In genomic region chr7:5524580-5525270, GRCh38 we compare ENCODE assay signal across 8 cellular contexts. TPM values are rescaled to one million over a fixed set of nuclear protein-coding genes. Genes with fewer than 3 reads are reported as not detected.
A peak's percentile ranks its signal among the peaks of the same experiment; 100 is the strongest.
DNase-seq lines count a peak whose midpoint lies in the region; ATAC-seq and TF ChIP-seq lines count a peak whose summit lies in the region.
"Not testable (repeated sequence)": the region's sequence is repeated elsewhere in the genome, so short reads cannot be mapped to it uniquely, and the experiment has no call there.

No MANE protein-coding gene starts in this region.

- TF ChIP-seq CTCF in fibroblast of mammary gland (conservative IDR thresholded peaks at IDR 0.05; ENCODE audit: control insufficient read depth, insufficient read depth, low read depth, low read length): not testable (repeated sequence)

- not testable (repeated sequence) for ATAC-seq in stimulated activated memory B cell treated with anti-CD40 and anti-IgM and Interleukin-4, amounts not matched to agents 10 μg/mL and 1 μg/mL and 100 μg/mL, for 72 hours

- H3K4me3 Mint-ChIP-seq in CD8-positive, alpha-beta memory T cell: peak overlapping the region in 4 of 7 donors; percentile 59 to 98 (median 84)
- peak overlapping the region; percentile 40 for H3K4me3 Mint-ChIP-seq in activated CD4-positive, alpha-beta memory T cell treated with anti-CD3 and anti-CD28 coated beads for 36 hours
- H3K4me3 Mint-ChIP-seq in stimulated activated memory B cell treated with anti-CD40 and anti-IgM and Interleukin-4, amounts not matched to agents 10 μg/mL and 1 μg/mL and 100 μg/mL, for 72 hours: peak overlapping the region; percentile 97

- peak in 2 of 5 donors; percentile 29 to 31 for DNase-seq in CD8-positive, alpha-beta memory T cell
- DNase-seq in H4 (ENCODE audit: low spot score) (peak; percentile 54), RPMI7951 (ENCODE audit: low read depth) (peak; percentile 65), amniotic epithelial cell (ENCODE audit: low read depth) (peak; percentile 31), fibroblast of mammary gland (ENCODE audit: low read depth) (peak; percentile 17), myocyte (ENCODE audit: low read depth) (peak; percentile 55)
- DNase-seq in activated CD4-positive, alpha-beta memory T cell treated with anti-CD3 and anti-CD28 coated beads for 36 hours: not testable (repeated sequence)

- H3K4me3 ChIP-seq in CD8-positive, alpha-beta memory T cell (ENCODE audit: low read length); fibroblast of mammary gland (ENCODE audit: control insufficient read depth, low read depth, low read length): not testable (repeated sequence)

- H3K36me3 ChIP-seq in CD8-positive, alpha-beta memory T cell (ENCODE audit: insufficient read depth, low read length): peaks cover 40% of the 10 kb centered on the region

- not testable (repeated sequence) for H3K27ac ChIP-seq in CD8-positive, alpha-beta memory T cell (ENCODE audit: low read depth, low read length)

- peaks cover 37 to 52% (median 46%) of the 10 kb centered on the region in 3 donors for H3K4me1 Mint-ChIP-seq in CD8-positive, alpha-beta memory T cell
- H3K4me1 Mint-ChIP-seq in activated CD4-positive, alpha-beta memory T cell treated with anti-CD3 and anti-CD28 coated beads for 36 hours (ENCODE audit: low read depth): peaks cover 33% of the 10 kb centered on the region
- peaks cover 57% of the 10 kb centered on the region for H3K4me1 Mint-ChIP-seq in stimulated activated memory B cell treated with anti-CD40 and anti-IgM and Interleukin-4, amounts not matched to agents 10 μg/mL and 1 μg/mL and 100 μg/mL, for 72 hours

- H3K36me3 Mint-ChIP-seq in CD8-positive, alpha-beta memory T cell: peaks cover 24 to 47% (median 26%) of the 10 kb centered on the region in 3 donors
- peaks cover 50% of the 10 kb centered on the region for H3K36me3 Mint-ChIP-seq in activated CD4-positive, alpha-beta memory T cell treated with anti-CD3 and anti-CD28 coated beads for 36 hours
- H3K36me3 Mint-ChIP-seq in stimulated activated memory B cell treated with anti-CD40 and anti-IgM and Interleukin-4, amounts not matched to agents 10 μg/mL and 1 μg/mL and 100 μg/mL, for 72 hours: peaks cover 51% of the 10 kb centered on the region

- CTCF ChIA-PET in CD8-positive, alpha-beta memory T cell (lab: Charles Lee): interaction anchor here (1.4 to 2.6 kb wide), 7 partner anchors 9 to 128 kb away, joined by 3 to 31 read pairs (median 4); no protein-coding TSS in a partner anchor
- CTCF ChIA-PET in activated CD4-positive, alpha-beta memory T cell treated with anti-CD3 and anti-CD28 coated beads for 36 hours (lab: Charles Lee): interaction anchor here (1.0 to 4.7 kb wide), 3 partner anchors 30 to 153 kb away, joined by 3 to 32 read pairs (median 14); no protein-coding TSS in a partner anchor

- intact Hi-C loops in activated CD4-positive, alpha-beta memory T cell treated with anti-CD3 and anti-CD28 coated beads for 36 hours (cut with micrococcal nuclease): not testable (repeated sequence)

- POLR2A ChIA-PET in CD8-positive, alpha-beta memory T cell (lab: Charles Lee): interaction anchor here (0.6 to 3.2 kb wide), 5 partner anchors 8 to 252 kb away, joined by 3 to 29 read pairs (median 7); no protein-coding TSS in a partner anchor
- POLR2A ChIA-PET in activated CD4-positive, alpha-beta memory T cell treated with anti-CD3 and anti-CD28 coated beads for 36 hours (lab: Charles Lee): interaction anchor here (0.8 to 2.1 kb wide), 3 partner anchors 15 to 174 kb away, joined by 3 to 4 read pairs (median 3); no protein-coding TSS in a partner anchor

- not testable (repeated sequence) for H3K9me3 ChIP-seq in CD8-positive, alpha-beta memory T cell (ENCODE audit: low read length)

- H3K4me1 ChIP-seq in CD8-positive, alpha-beta memory T cell (ENCODE audit: insufficient read depth, low read length): peaks cover 29% of the 10 kb centered on the region

- H3K9me3 Mint-ChIP-seq in CD8-positive, alpha-beta memory T cell: peaks cover 0 to 11% (median 0%) of the 10 kb centered on the region in 5 donors
- not testable (repeated sequence) for H3K9me3 Mint-ChIP-seq in activated CD4-positive, alpha-beta memory T cell treated with anti-CD3 and anti-CD28 coated beads for 36 hours; stimulated activated memory B cell treated with anti-CD40 and anti-IgM and Interleukin-4, amounts not matched to agents 10 μg/mL and 1 μg/mL and 100 μg/mL, for 72 hours

- peak overlapping the region in 7 of 8 donors; percentile 63 to 98 (median 94) for H3K27ac Mint-ChIP-seq in CD8-positive, alpha-beta memory T cell
- peak overlapping the region; percentile 94 for H3K27ac Mint-ChIP-seq in activated CD4-positive, alpha-beta memory T cell treated with anti-CD3 and anti-CD28 coated beads for 36 hours
- H3K27ac Mint-ChIP-seq in stimulated activated memory B cell treated with anti-CD40 and anti-IgM and Interleukin-4, amounts not matched to agents 10 μg/mL and 1 μg/mL and 100 μg/mL, for 72 hours: peak overlapping the region; percentile 88

- peaks cover 0 to 25% of the 10 kb centered on the region in 2 donors for H3K27me3 Mint-ChIP-seq in CD8-positive, alpha-beta memory T cell
- H3K27me3 Mint-ChIP-seq in activated CD4-positive, alpha-beta memory T cell treated with anti-CD3 and anti-CD28 coated beads for 36 hours; stimulated activated memory B cell treated with anti-CD40 and anti-IgM and Interleukin-4, amounts not matched to agents 10 μg/mL and 1 μg/mL and 100 μg/mL, for 72 hours: not testable (repeated sequence)

- not testable (repeated sequence) for H3K27me3 ChIP-seq in CD8-positive, alpha-beta memory T cell (ENCODE audit: insufficient read depth, low read length, poor library complexity, severe bottlenecking)

RNA-seq across cellular contexts. Expression of gene ACTB, which starts 5.7 kb away (rescaled TPM):
- total RNA-seq in CD8-positive, alpha-beta memory T cell: 1,000 to 10,000 TPM; 7,281 to 7,320 TPM
- polyA plus RNA-seq in CD8-positive, alpha-beta memory T cell: 15,398 TPM
- total RNA-seq in H4 (2014; rRNA removed; shearing (Covaris generic)): 4,047 and 4,905 TPM in 2 replicates
- 5,178 and 5,762 TPM in 2 replicates for total RNA-seq in RPMI7951 (2014; rRNA removed; shearing (Covaris generic))
- total RNA-seq in activated CD4-positive, alpha-beta memory T cell treated with anti-CD3 and anti-CD28 coated beads for 36 hours: 1,000 to 10,000 TPM; 9,547 to 9,912 TPM
- 1,562 and 1,714 TPM in 2 replicates for total RNA-seq in myocyte
- 5,457 TPM for polyA plus RNA-seq in myocyte (2012)

RNA-seq across cellular contexts. Expression of gene FBXL18, which starts 11.1 kb away (rescaled TPM):
- 10 to 100 TPM; 16.3 to 16.9 TPM for total RNA-seq in CD8-positive, alpha-beta memory T cell
- 3.0 TPM for polyA plus RNA-seq in CD8-positive, alpha-beta memory T cell
- 7.3 and 8.9 TPM in 2 replicates for total RNA-seq in H4 (2014; rRNA removed; shearing (Covaris generic))
- total RNA-seq in RPMI7951 (2014; rRNA removed; shearing (Covaris generic)): 5.5 and 8.2 TPM in 2 replicates
- total RNA-seq in activated CD4-positive, alpha-beta memory T cell treated with anti-CD3 and anti-CD28 coated beads for 36 hours: 1 to 10 TPM; 8.1 to 8.2 TPM
- 6.6 and 7.6 TPM in 2 replicates for total RNA-seq in myocyte
- 10.5 TPM for polyA plus RNA-seq in myocyte (2012)

Comparison
In these comparisons a context has a peak if more than half of its experiments do, and no peak if none do; other contexts are left out.
1. H3K4me3 Mint-ChIP-seq: peak in every context shown above with its lines; median percentile 97 in stimulated activated memory B cell treated with anti-CD40 and anti-IgM and Interleukin-4, amounts not matched to agents 10 μg/mL and 1 μg/mL and 100 μg/mL, for 72 hours; 84 in CD8-positive, alpha-beta memory T cell; 40 in activated CD4-positive, alpha-beta memory T cell treated with anti-CD3 and anti-CD28 coated beads for 36 hours.